Comparison of ENCODE assay signal across 2 cellular contexts in the genomic region with DNA sequence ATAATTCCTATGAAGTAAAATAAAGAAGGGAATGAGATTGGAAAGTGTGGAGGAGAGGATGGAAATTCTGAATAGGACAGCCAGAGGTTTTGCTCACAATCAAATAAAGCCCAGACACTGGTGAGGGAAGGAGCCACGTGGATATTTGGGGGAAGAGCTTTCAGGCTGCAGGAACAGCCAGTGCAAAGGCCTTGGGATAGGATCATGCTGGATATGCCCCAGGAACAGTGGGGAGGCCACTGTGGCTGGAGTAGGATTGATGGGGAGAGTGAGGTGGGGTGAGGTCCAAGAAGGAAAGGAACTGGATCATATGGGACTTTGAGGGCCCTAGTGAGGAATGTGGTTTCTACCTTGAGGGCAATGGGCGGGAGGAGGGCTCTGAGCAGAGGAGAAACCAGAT.
TF ChIP-seq lines count a peak whose summit lies in the region.

No MANE protein-coding gene starts in this region.

TF ChIP-seq in GM23338, 12 proteins besides CTCF, POLR2A, EP300 and RAD21 (continues in another document):
- TF ChIP-seq ZNF331 (CRISPR knock-in tag; IDR thresholded peaks at IDR 0.05; ENCODE audit: low read depth) = no peak
- no peak for TF ChIP-seq ETS1 (IDR thresholded peaks at IDR 0.05)
- TF ChIP-seq ZNF462 (CRISPR knock-in tag; IDR thresholded peaks at IDR 0.05) = no peak
- TF ChIP-seq JUNB (IDR thresholded peaks at IDR 0.05; ENCODE audit: unreplicated experiment) = no peak
- no peak for TF ChIP-seq EZH2phosphoT487 (IDR thresholded peaks at IDR 0.05; ENCODE audit: unreplicated experiment)
- TF ChIP-seq EZH2 (IDR thresholded peaks at IDR 0.05; ENCODE audit: low read depth, unreplicated experiment) = no peak
- TF ChIP-seq, protein P1, sequence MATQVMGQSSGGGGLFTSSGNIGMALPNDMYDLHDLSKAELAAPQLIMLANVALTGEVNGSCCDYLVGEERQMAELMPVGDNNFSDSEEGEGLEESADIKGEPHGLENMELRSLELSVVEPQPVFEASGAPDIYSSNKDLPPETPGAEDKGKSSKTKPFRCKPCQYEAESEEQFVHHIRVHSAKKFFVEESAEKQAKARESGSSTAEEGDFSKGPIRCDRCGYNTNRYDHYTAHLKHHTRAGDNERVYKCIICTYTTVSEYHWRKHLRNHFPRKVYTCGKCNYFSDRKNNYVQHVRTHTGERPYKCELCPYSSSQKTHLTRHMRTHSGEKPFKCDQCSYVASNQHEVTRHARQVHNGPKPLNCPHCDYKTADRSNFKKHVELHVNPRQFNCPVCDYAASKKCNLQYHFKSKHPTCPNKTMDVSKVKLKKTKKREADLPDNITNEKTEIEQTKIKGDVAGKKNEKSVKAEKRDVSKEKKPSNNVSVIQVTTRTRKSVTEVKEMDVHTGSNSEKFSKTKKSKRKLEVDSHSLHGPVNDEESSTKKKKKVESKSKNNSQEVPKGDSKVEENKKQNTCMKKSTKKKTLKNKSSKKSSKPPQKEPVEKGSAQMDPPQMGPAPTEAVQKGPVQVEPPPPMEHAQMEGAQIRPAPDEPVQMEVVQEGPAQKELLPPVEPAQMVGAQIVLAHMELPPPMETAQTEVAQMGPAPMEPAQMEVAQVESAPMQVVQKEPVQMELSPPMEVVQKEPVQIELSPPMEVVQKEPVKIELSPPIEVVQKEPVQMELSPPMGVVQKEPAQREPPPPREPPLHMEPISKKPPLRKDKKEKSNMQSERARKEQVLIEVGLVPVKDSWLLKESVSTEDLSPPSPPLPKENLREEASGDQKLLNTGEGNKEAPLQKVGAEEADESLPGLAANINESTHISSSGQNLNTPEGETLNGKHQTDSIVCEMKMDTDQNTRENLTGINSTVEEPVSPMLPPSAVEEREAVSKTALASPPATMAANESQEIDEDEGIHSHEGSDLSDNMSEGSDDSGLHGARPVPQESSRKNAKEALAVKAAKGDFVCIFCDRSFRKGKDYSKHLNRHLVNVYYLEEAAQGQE (IDR thresholded peaks at IDR 0.05; ENCODE audit: unreplicated experiment) = no peak
- no peak for TF ChIP-seq CREB1 (CRISPR knock-in tag; IDR thresholded peaks at IDR 0.05; ENCODE audit: low read depth)
- TF ChIP-seq POLR2AphosphoS5 (IDR thresholded peaks at IDR 0.05; ENCODE audit: low read depth) = no peak
- TF ChIP-seq ZNF114 (CRISPR knock-in tag; IDR thresholded peaks at IDR 0.05) = no peak

TF ChIP-seq in H1, 55 proteins besides CTCF, POLR2A, EP300 and RAD21:
- TF ChIP-seq JUN (IDR thresholded peaks at IDR 0.05; ENCODE audit: low read depth, low read length) = no peak
- TF ChIP-seq SP4 (IDR thresholded peaks at IDR 0.05; ENCODE audit: low read length) = no peak
- no peak for TF ChIP-seq POLR2AphosphoS5 (IDR thresholded peaks at IDR 0.05; ENCODE audit: low read depth, low read length)
- no peak for TF ChIP-seq TEAD4 (IDR thresholded peaks at IDR 0.05; ENCODE audit: low read depth, low read length)
- TF ChIP-seq HDAC6 (IDR thresholded peaks at IDR 0.05; ENCODE audit: low read depth, low read length) = no peak
- TF ChIP-seq, protein P2, sequence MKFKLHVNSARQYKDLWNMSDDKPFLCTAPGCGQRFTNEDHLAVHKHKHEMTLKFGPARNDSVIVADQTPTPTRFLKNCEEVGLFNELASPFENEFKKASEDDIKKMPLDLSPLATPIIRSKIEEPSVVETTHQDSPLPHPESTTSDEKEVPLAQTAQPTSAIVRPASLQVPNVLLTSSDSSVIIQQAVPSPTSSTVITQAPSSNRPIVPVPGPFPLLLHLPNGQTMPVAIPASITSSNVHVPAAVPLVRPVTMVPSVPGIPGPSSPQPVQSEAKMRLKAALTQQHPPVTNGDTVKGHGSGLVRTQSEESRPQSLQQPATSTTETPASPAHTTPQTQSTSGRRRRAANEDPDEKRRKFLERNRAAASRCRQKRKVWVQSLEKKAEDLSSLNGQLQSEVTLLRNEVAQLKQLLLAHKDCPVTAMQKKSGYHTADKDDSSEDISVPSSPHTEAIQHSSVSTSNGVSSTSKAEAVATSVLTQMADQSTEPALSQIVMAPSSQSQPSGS (IDR thresholded peaks at IDR 0.05; ENCODE audit: low read length) = no peak
- no peak for TF ChIP-seq MAFK (IDR thresholded peaks at IDR 0.05; ENCODE audit: low read depth, low read length)
- no peak for TF ChIP-seq BACH1 (IDR thresholded peaks at IDR 0.05; ENCODE audit: low read length)
- no peak for TF ChIP-seq CEBPB (IDR thresholded peaks at IDR 0.05; ENCODE audit: low read depth, low read length)
- no peak for TF ChIP-seq NRF1 (IDR thresholded peaks at IDR 0.05; ENCODE audit: low read depth, low read length)
- TF ChIP-seq KDM5A (IDR thresholded peaks at IDR 0.05; ENCODE audit: low read length) = no peak
- TF ChIP-seq ASH2L (IDR thresholded peaks at IDR 0.05; ENCODE audit: low read length) = no peak
